1 cellular context compared by ENCODE assay signal in genomic region chr1:153631047-153632022, GRCh38.
TF ChIP-seq lines count a peak whose summit lies in the region.

No MANE protein-coding gene starts in this region.

TF ChIP-seq in HEK293, 187 proteins besides CTCF, POLR2A, EP300 and RAD21 (continued from another document):
- no peak for TF ChIP-seq ZNF394 (tag by site-specific recombination; IDR thresholded peaks at IDR 0.05; ENCODE audit: borderline replicate concordance)
- TF ChIP-seq, protein P1, sequence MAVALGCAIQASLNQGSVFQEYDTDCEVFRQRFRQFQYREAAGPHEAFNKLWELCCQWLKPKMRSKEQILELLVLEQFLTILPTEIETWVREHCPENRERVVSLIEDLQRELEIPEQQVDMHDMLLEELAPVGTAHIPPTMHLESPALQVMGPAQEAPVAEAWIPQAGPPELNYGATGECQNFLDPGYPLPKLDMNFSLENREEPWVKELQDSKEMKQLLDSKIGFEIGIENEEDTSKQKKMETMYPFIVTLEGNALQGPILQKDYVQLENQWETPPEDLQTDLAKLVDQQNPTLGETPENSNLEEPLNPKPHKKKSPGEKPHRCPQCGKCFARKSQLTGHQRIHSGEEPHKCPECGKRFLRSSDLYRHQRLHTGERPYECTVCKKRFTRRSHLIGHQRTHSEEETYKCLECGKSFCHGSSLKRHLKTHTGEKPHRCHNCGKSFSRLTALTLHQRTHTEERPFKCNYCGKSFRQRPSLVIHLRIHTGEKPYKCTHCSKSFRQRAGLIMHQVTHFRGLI (tag by site-specific recombination; IDR thresholded peaks at IDR 0.05): no peak
- TF ChIP-seq KLF10 (tag by site-specific recombination; IDR thresholded peaks at IDR 0.05): no peak
- no peak for TF ChIP-seq ZNF292 (tag by site-specific recombination; IDR thresholded peaks at IDR 0.05; ENCODE audit: borderline replicate concordance, low read depth)
- no peak for TF ChIP-seq ZNF518A (tag by site-specific recombination; conservative IDR thresholded peaks at IDR 0.05; ENCODE audit: low read depth)
- TF ChIP-seq ZNF747 (tag by site-specific recombination; IDR thresholded peaks at IDR 0.05): no peak
- TF ChIP-seq ZNF843 (tag by site-specific recombination; IDR thresholded peaks at IDR 0.05): no peak
- no peak for TF ChIP-seq ZNF350 (tag by site-specific recombination; IDR thresholded peaks at IDR 0.05)
- TF ChIP-seq INSM2 (tag by site-specific recombination; IDR thresholded peaks at IDR 0.05): no peak
- TF ChIP-seq REPIN1 (tag by site-specific recombination; IDR thresholded peaks at IDR 0.05; ENCODE audit: low read depth): no peak
- TF ChIP-seq KLF1 (tag by site-specific recombination; IDR thresholded peaks at IDR 0.05): peak; percentile 46; the same call in 1 of the 2 replicates
- no peak for TF ChIP-seq ZNF354C (tag by site-specific recombination; IDR thresholded peaks at IDR 0.05; ENCODE audit: borderline replicate concordance, low read depth)
- TF ChIP-seq, protein P2, sequence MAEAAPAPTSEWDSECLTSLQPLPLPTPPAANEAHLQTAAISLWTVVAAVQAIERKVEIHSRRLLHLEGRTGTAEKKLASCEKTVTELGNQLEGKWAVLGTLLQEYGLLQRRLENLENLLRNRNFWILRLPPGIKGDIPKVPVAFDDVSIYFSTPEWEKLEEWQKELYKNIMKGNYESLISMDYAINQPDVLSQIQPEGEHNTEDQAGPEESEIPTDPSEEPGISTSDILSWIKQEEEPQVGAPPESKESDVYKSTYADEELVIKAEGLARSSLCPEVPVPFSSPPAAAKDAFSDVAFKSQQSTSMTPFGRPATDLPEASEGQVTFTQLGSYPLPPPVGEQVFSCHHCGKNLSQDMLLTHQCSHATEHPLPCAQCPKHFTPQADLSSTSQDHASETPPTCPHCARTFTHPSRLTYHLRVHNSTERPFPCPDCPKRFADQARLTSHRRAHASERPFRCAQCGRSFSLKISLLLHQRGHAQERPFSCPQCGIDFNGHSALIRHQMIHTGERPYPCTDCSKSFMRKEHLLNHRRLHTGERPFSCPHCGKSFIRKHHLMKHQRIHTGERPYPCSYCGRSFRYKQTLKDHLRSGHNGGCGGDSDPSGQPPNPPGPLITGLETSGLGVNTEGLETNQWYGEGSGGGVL (tag by site-specific recombination; IDR thresholded peaks at IDR 0.05): 0 out of 2 replicates have a peak, but pooled peaks have one; percentile 20
- TF ChIP-seq ZNF175 (tag by site-specific recombination; IDR thresholded peaks at IDR 0.05): no peak
